13 cellular contexts compared by ENCODE assay signal in the genomic region with DNA sequence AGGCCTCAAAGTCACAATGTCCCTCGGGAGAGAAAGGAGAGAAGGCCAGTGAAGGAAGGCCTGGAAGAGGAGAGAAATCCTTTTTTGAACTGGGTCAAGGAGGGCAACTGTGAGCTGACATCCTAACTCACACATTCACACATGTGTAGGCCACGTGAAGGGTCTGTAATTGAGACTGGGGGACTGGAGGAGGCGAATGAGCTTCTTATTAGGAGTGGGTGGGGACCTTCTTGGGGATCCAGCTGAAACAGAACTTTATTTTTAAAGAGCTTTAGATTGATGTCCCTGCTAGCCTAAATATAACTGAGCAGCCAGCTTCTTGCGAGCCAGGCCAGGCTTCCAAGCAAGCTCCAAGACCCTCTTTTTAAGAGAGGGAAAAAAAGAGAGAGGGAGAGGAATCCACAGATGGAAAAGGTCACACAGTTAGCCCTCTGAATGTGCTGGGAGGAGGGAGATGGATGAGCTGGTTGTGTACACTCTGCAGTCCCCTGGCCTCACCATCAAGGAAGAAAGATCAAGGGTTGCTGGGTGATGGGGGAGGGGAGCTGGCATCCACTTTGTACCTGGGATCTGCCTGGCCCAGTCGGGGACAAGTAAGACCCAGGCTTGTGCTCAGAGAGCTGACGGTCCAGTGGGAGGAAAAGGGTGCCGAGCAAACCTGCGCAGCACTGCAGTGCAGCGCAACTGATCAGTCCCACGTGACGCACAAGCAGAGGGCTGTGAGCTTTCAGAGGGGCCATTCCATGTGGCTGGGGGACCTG.
DNase-seq lines count a peak whose midpoint lies in the region; ATAC-seq and TF ChIP-seq lines count a peak whose summit lies in the region.
"Had no signal": no experiment of that assay in that cellular context is flagged by ENCODE, and none has a peak within 500 bp of the region (broad histone marks: within the 10 kb centered on the region; RNA-seq: fewer than 3 reads in every experiment).

No MANE protein-coding gene starts in this region.

- no peak overlapping the region for H3K4me3 ChIP-seq in BLaER1 treated with 17β-estradiol and CSF1 and Interleukin-3, amounts not matched to agents 10 nM and 100 nM
- no peak overlapping the region for H3K4me3 ChIP-seq in colonic mucosa
- H3K4me3 ChIP-seq in left lung: no peak overlapping the region
- H3K4me3 ChIP-seq in gastrocnemius medialis: no peak overlapping the region
- H3K4me3 ChIP-seq: HAP-1 had no signal

- peak; percentile 7 for ATAC-seq in left lung
- no peak for ATAC-seq in gastrocnemius medialis
- ATAC-seq in HG03159 (IDR thresholded peaks at IDR 0.05; ENCODE audit: unreplicated experiment): no peak
- ATAC-seq: activated naive CD8-positive, alpha-beta T cell treated with anti-CD3 and anti-CD28 coated beads, Interleukin-2, amount 50 U/mL, for 24 hours had no signal

- TF ChIP-seq POLR2A in gastrocnemius medialis (IDR thresholded peaks at IDR 0.05): no peak

- peaks cover 0 to 11% (median 0%) of the 10 kb centered on the region in 11 experiments; a peak in 3 of 22 replicates for H3K36me3 ChIP-seq in BLaER1 treated with 17β-estradiol and CSF1 and Interleukin-3, amounts not matched to agents 10 nM and 100 nM
- H3K36me3 ChIP-seq in colonic mucosa (no peaks in the 10 kb centered on the region), left lung (no peaks in the 10 kb centered on the region), gastrocnemius medialis (no peaks in the 10 kb centered on the region)
- H3K36me3 ChIP-seq: HAP-1 had no signal

- in situ Hi-C loops in gastrocnemius medialis (cut with MboI; ENCODE audit: low sequenced_read_pairs in 4 of 4): no loop called here

- H3K4me1 ChIP-seq in BLaER1 treated with 17β-estradiol and CSF1 and Interleukin-3, amounts not matched to agents 10 nM and 100 nM: peaks cover 51 to 77% (median 54%) of the 10 kb centered on the region in 10 experiments
- no peaks in the 10 kb centered on the region for H3K4me1 ChIP-seq in colonic mucosa
- peaks cover 20 to 33% of the 10 kb centered on the region in 2 donors for H3K4me1 ChIP-seq in left lung
- H3K4me1 ChIP-seq in gastrocnemius medialis: peaks cover 25 to 30% of the 10 kb centered on the region in 2 donors
- H3K4me1 ChIP-seq: HAP-1 had no signal

- DNase-seq in colonic mucosa: no peak
- DNase-seq in left lung: no peak
- DNase-seq in gastrocnemius medialis: no peak
- DNase-seq in occipital lobe (lab: John Stamatoyannopoulos, UW): no peak
- DNase-seq in NCI-H2029 (lab: John Stamatoyannopoulos, UW): no peak
- no peak for DNase-seq in epidermal melanocyte (ENCODE audit: insufficient read length, low spot score)
- DNase-seq: activated naive CD8-positive, alpha-beta T cell treated with anti-CD3 and anti-CD28 coated beads, Interleukin-2, amount 50 U/mL, for 24 hours; NCI-H1105; NCI-H524; RPMI8226 had no signal

- no peaks in the 10 kb centered on the region for H3K27me3 ChIP-seq in BLaER1 treated with 17β-estradiol and CSF1 and Interleukin-3, amounts not matched to agents 10 nM and 100 nM
- H3K27me3 ChIP-seq in colonic mucosa (no peaks in the 10 kb centered on the region), left lung (no peaks in the 10 kb centered on the region), gastrocnemius medialis (no peaks in the 10 kb centered on the region)

- TF ChIP-seq CTCF in colonic mucosa (IDR thresholded peaks at IDR 0.05): no peak
- TF ChIP-seq CTCF in left lung (IDR thresholded peaks at IDR 0.05): no peak
- no peak for TF ChIP-seq CTCF in gastrocnemius medialis (IDR thresholded peaks at IDR 0.05 in 4 of 5, conservative IDR thresholded peaks at IDR 0.05 in 1 of 5)

- peak overlapping the region; percentile 21 to 80 (median 62); a peak in 21 of 22 replicates for H3K9ac ChIP-seq in BLaER1 treated with 17β-estradiol and CSF1 and Interleukin-3, amounts not matched to agents 10 nM and 100 nM
- H3K9ac ChIP-seq in colonic mucosa (ENCODE audit: low read depth in 2 of 2, low read length in 2 of 2): peak overlapping the region in 1 of 2 donors; percentile 16

- intact Hi-C loops in colonic mucosa (cut with DNase I): no loop called here
- intact Hi-C loops in left lung (cut with DNase I): no loop called here
- intact Hi-C loops in gastrocnemius medialis (cut with DNase I; ENCODE audit: low total_unique reads): loop anchor here (10.0 kb wide), 1 partner anchor 813 kb away; no protein-coding TSS in a partner anchor

- H3K4me2 ChIP-seq in BLaER1 treated with 17β-estradiol and CSF1 and Interleukin-3, amounts not matched to agents 10 nM and 100 nM: peak overlapping the region; percentile 50 to 85 (median 72)

- H3K9me3 ChIP-seq in BLaER1 treated with 17β-estradiol and CSF1 and Interleukin-3, amounts not matched to agents 10 nM and 100 nM (replicated peaks in 1 of 11): peaks cover 23 to 37% (median 32%) of the 10 kb centered on the region in 11 experiments
- H3K9me3 ChIP-seq in colonic mucosa (no peaks in the 10 kb centered on the region), left lung (peaks cover 0 to 12% of the 10 kb centered on the region in 2 donors), gastrocnemius medialis (peaks cover 0 to 7% (median 0%) of the 10 kb centered on the region in 3 donors)

- no peaks in the 10 kb centered on the region for H4K20me1 ChIP-seq in BLaER1 treated with 17β-estradiol and CSF1 and Interleukin-3, amounts not matched to agents 10 nM and 100 nM

- H3K27ac ChIP-seq in BLaER1 treated with 17β-estradiol and CSF1 and Interleukin-3, amounts not matched to agents 10 nM and 100 nM: peak overlapping the region; percentile 54 to 95 (median 79)
- H3K27ac ChIP-seq in colonic mucosa (peak overlapping the region; percentile 52), left lung (peak overlapping the region; percentile 71), gastrocnemius medialis (peak overlapping the region; percentile 34 to 69 (median 46))
